34 cellular contexts compared by ENCODE assay signal in genomic region chr12:28296287-28296686, GRCh38.
DNase-seq lines count a peak whose midpoint lies in the region; ATAC-seq, FAIRE-seq and TF ChIP-seq lines count a peak whose summit lies in the region.
"Had no signal": no experiment of that assay in that cellular context is flagged by ENCODE, and none has a peak within 500 bp of the region (broad histone marks: within the 10 kb centered on the region; RNA-seq: fewer than 3 reads in every experiment).

No MANE protein-coding gene starts in this region.

- H3K14ac ChIP-seq in H9 (ENCODE audit: insufficient read depth, low read length), result no peak overlapping the region

- TF ChIP-seq CTCF in HepG2 (CRISPR knock-in tag; IDR thresholded peaks at IDR 0.05) (no peak), right lobe of liver (IDR thresholded peaks at IDR 0.05) (no peak), HEK293 (tag by site-specific recombination; IDR thresholded peaks at IDR 0.05) (no peak), H9 (conservative IDR thresholded peaks at IDR 0.05) (no peak)

- H3K56ac ChIP-seq in H9 (ENCODE audit: insufficient read length, low read depth, low read length), result no peak overlapping the region

- H2AFZ ChIP-seq in HepG2 (ENCODE audit: low read length), result no peak overlapping the region
- no peak overlapping the region for H2AFZ ChIP-seq in H9 (ENCODE audit: low read length)

- H3K9ac ChIP-seq in HepG2 (ENCODE audit: insufficient read depth, low read depth, low read length) (no peak overlapping the region), H9 (ENCODE audit: extremely low read depth, insufficient read length, low read length) (no peak overlapping the region)
- H3K9ac ChIP-seq: BLaER1; BLaER1 treated with 17β-estradiol and CSF1 and Interleukin-3, amounts not matched to agents 10 nM and 100 nM had no signal

- H3K4me2 ChIP-seq in HepG2 (ENCODE audit: low read depth, low read length), result no peak overlapping the region
- no peak overlapping the region for H3K4me2 ChIP-seq in H9 (ENCODE audit: insufficient read depth, insufficient read length, low read length)
- H3K4me2 ChIP-seq: A549; BLaER1; BLaER1 treated with 17β-estradiol and CSF1 and Interleukin-3, amounts not matched to agents 10 nM and 100 nM had no signal

- H3K23me2 ChIP-seq in H9 (ENCODE audit: insufficient read length, low read depth, low read length, poor library complexity, severe bottlenecking), result no peaks in the 10 kb centered on the region

- no peak for FAIRE-seq in HepG2 (lab: Jason Lieb, UNC)
- FAIRE-seq in G401.6 (lab: Jason Lieb, UNC), result peak; percentile 19
- FAIRE-seq: A549, D721Med had no signal

- peaks cover 0 to under 1% (median 0%) of the 10 kb centered on the region in 3 experiments; a peak in 2 of 7 replicates for H3K36me3 Mint-ChIP-seq in H9 (ENCODE audit: insufficient read depth in 1 of 3, low read depth in 3 of 3)

- no peaks in the 10 kb centered on the region; the same call in 1 of the 2 replicates for H4K20me1 ChIP-seq in HepG2 (ENCODE audit: insufficient read depth, low read length)
- H4K20me1 ChIP-seq in H9 (ENCODE audit: control insufficient read depth, insufficient read depth, insufficient read length), result no peaks in the 10 kb centered on the region
- H4K20me1 ChIP-seq: BLaER1; BLaER1 treated with 17β-estradiol and CSF1 and Interleukin-3, amounts not matched to agents 10 nM and 100 nM had no signal

- TF ChIP-seq POLR2A in HepG2 (IDR thresholded peaks at IDR 0.05; ENCODE audit: insufficient read depth in 1 of 2, low read depth in 2 of 2, low read length in 2 of 2) (no peak), right lobe of liver (IDR thresholded peaks at IDR 0.05) (no peak)

- intact Hi-C loops in HepG2 (cut with micrococcal nuclease; ENCODE audit: unreplicated experiment) (no loop called here), right lobe of liver (cut with DNase I) (no loop called here)

- H2BK120ac ChIP-seq in H9 (ENCODE audit: low read depth, low read length, poor library complexity, severe bottlenecking), result no peak overlapping the region

- POLR2A ChIA-PET in HepG2 (lab: Yijun Ruan, JAX), result no interaction called here
- POLR2A ChIA-PET in HEK293 (lab: Yijun Ruan, JAX), result no interaction called here

- H3K9me3 ChIP-seq in HepG2 (ENCODE audit: low read length) (no peaks in the 10 kb centered on the region), right lobe of liver (no peaks in the 10 kb centered on the region), HEK293 (ENCODE audit: control insufficient read depth, insufficient read depth, low read depth, low read length) (no peaks in the 10 kb centered on the region), H9 (ENCODE audit: control insufficient read depth, low read depth, low read length) (no peaks in the 10 kb centered on the region)
- H3K9me3 ChIP-seq: A549, BE2C, Caco-2 had no signal

- H2AK5ac ChIP-seq in H9 (ENCODE audit: insufficient read length, low read length), result no peak overlapping the region

- no peak overlapping the region for H3T11ph ChIP-seq in H9 (ENCODE audit: low read length)

- H3K27me3 Mint-ChIP-seq in H9 (ENCODE audit: low read depth), result no peaks in the 10 kb centered on the region
- H3K27me3 Mint-ChIP-seq: B cell; CD4-positive, alpha-beta memory T cell; CD4-positive, alpha-beta T cell; CD4-positive, CD25-positive, alpha-beta regulatory T cell; CD8-positive, alpha-beta memory T cell had no signal

- no peak for ATAC-seq in HepG2
- no peak for ATAC-seq in right lobe of liver
- ATAC-seq: A549; CD8-positive, alpha-beta T cell had no signal

- no peak for TF ChIP-seq EP300 in HepG2 (IDR thresholded peaks at IDR 0.05; ENCODE audit: low read depth in 2 of 2, low read length in 2 of 2)
- no peak for TF ChIP-seq EP300 in HepG2 (CRISPR knock-in tag; IDR thresholded peaks at IDR 0.05; ENCODE audit: borderline replicate concordance)

- no peaks in the 10 kb centered on the region for H3K79me1 ChIP-seq in H9 (ENCODE audit: insufficient read depth, low read depth, low read length, poor library complexity, severe bottlenecking)

- H3K27me3 ChIP-seq in HepG2 (ENCODE audit: control insufficient read depth in 1 of 2, insufficient read depth in 2 of 2, low read length in 2 of 2) (no peaks in the 10 kb centered on the region), right lobe of liver (no peaks in the 10 kb centered on the region), H9 (ENCODE audit: insufficient read depth, low read length) (no peaks in the 10 kb centered on the region)
- H3K27me3 ChIP-seq: BE2C; BLaER1; BLaER1 treated with 17β-estradiol and CSF1 and Interleukin-3, amounts not matched to agents 10 nM and 100 nM had no signal

- H4K91ac ChIP-seq in H9 (ENCODE audit: insufficient read length, low read depth, low read length), result no peak overlapping the region

- H3K4ac ChIP-seq in H9 (ENCODE audit: low read depth, low read length), result no peak overlapping the region

- H3K4me3 Mint-ChIP-seq in H9, result no peak overlapping the region
- H3K4me3 Mint-ChIP-seq: B cell; CD14-positive monocyte; CD4-positive, alpha-beta memory T cell; CD4-positive, alpha-beta T cell; CD4-positive, CD25-positive, alpha-beta regulatory T cell; CD8-positive, alpha-beta memory T cell; CD8-positive, alpha-beta T cell had no signal

- no peak overlapping the region for H3K18ac ChIP-seq in H9 (ENCODE audit: insufficient read length, low read depth, low read length)

- CTCF ChIA-PET in HepG2 (lab: Yijun Ruan, JAX; ENCODE audit: low intra/inter-chr PET ratio, low total read pairs) (no interaction called here), HEK293 (lab: Yijun Ruan, JAX) (no interaction called here)

- no peak overlapping the region for H3K27ac ChIP-seq in HepG2 (ENCODE audit: extremely low read length, insufficient read depth, low read length)
- H3K27ac ChIP-seq in right lobe of liver, result no peak overlapping the region
- H3K27ac ChIP-seq in HEK293 (ENCODE audit: extremely low read depth, low read depth, low read length), result no peak overlapping the region
- H3K27ac ChIP-seq in H9 (ENCODE audit: insufficient read length, low read depth, low read length), result no peak overlapping the region
- H3K27ac ChIP-seq: 22Rv1; A549; BLaER1; BLaER1 treated with 17β-estradiol and CSF1 and Interleukin-3, amounts not matched to agents 10 nM and 100 nM; C4-2B had no signal

- TF ChIP-seq RAD21 in HepG2 (CRISPR knock-in tag; IDR thresholded peaks at IDR 0.05), result no peak

- no TSS peak for BruUV-seq in HepG2 (replicated peaks; lab: Mats Ljungman, UMichigan)

- H2BK12ac ChIP-seq in H9 (ENCODE audit: insufficient read length, low read depth, low read length), result no peak overlapping the region

- H3K4me1 ChIP-seq in HepG2 (ENCODE audit: insufficient read depth, low read length), result no peaks in the 10 kb centered on the region
- H3K4me1 ChIP-seq in right lobe of liver, result peaks cover 0 to 4% (median 0%) of the 10 kb centered on the region in 4 donors
- no peaks in the 10 kb centered on the region for H3K4me1 ChIP-seq in HEK293 (ENCODE audit: control insufficient read depth, insufficient read depth, low read length)
- H3K4me1 ChIP-seq in H9 (ENCODE audit: insufficient read depth, low read length), result no peaks in the 10 kb centered on the region
- H3K4me1 ChIP-seq: A549, BE2C, Caco-2 had no signal

- H3K4me3 ChIP-seq in HepG2 (replicated peaks in 1 of 3; ENCODE audit: insufficient read depth in 1 of 3, low read depth in 2 of 3, low read length in 3 of 3) (no peak overlapping the region), right lobe of liver (no peak overlapping the region), HEK293 (ENCODE audit: low read depth, low read length) (no peak overlapping the region)
- H3K4me3 ChIP-seq: A549; BLaER1; BLaER1 treated with 17β-estradiol and CSF1 and Interleukin-3, amounts not matched to agents 10 nM and 100 nM had no signal

- no peak overlapping the region for H3K23ac ChIP-seq in H9 (ENCODE audit: insufficient read length, low read depth, low read length)

- 97% methylated on average over 2 of the region's 2 CpGs for WGBS in HepG2 (ENCODE audit: low lambda C conversion rate)
- 94% methylated on average over 2 of the region's 2 CpGs for WGBS in right lobe of liver (ENCODE audit: insufficient coverage, low coverage, low lambda C conversion rate, missing lambda C conversion rate)
- WGBS in H9 (ENCODE audit: extremely low coverage, insufficient read length, low lambda C conversion rate), result no CpG with 5 or more reads among the region's 2 CpGs

- in situ Hi-C loops in HepG2 (cut with HindIII; ENCODE audit: extremely low pct_ligation_motif_present, low pct_unique_long_range_greater_than_20kb), result no loop called here

- H2BK15ac ChIP-seq in H9 (ENCODE audit: low read depth, low read length), result no peak overlapping the region

- H3K79me2 ChIP-seq in HepG2 (ENCODE audit: insufficient read depth, low read length) (no peaks in the 10 kb centered on the region), H9 (ENCODE audit: insufficient read depth, low read length) (0 out of 2 replicates have a peak, but pooled peaks cover 1% of the 10 kb centered on the region)

- H3K4me1 Mint-ChIP-seq in H9, result peaks cover 14 to 17% of the 10 kb centered on the region in 2 experiments

- H2BK20ac ChIP-seq in H9 (ENCODE audit: low read depth, low read length, poor library complexity, severe bottlenecking), result no peak overlapping the region

- no peak overlapping the region for H3K27ac Mint-ChIP-seq in H9
- H3K27ac Mint-ChIP-seq: B cell; CD14-positive monocyte; CD4-positive, alpha-beta memory T cell; CD4-positive, alpha-beta T cell; CD4-positive, CD25-positive, alpha-beta regulatory T cell; CD8-positive, alpha-beta memory T cell; CD8-positive, alpha-beta T cell had no signal

- no peak overlapping the region for H4K5ac ChIP-seq in H9 (ENCODE audit: insufficient read length, low read depth, low read length)

- DNase-seq in HepG2 (ENCODE audit: low spot score), result no peak
- no peak for DNase-seq in right lobe of liver
- no peak for DNase-seq in H9
- no peak for DNase-seq in foreskin melanocyte
- DNase-seq: 8988T; ACHN; AML-193; BE2C; C1 segment of cervical spinal cord; Caco-2; Calu3; CD4-positive, alpha-beta memory T cell; CD4-positive, alpha-beta T cell; CD4-positive, CD25-positive, alpha-beta regulatory T cell; CD8-positive, alpha-beta memory T cell; CD8-positive, alpha-beta T cell; COR-L47; DMS 273 treated with DMSO at 0.1 percent for 48 hours; DMS153; DMS53; DMS79; DMS79 treated with DMSO at 0.1 percent for 48 hours; DND-41; EL had no signal

- H3K36me3 ChIP-seq in HepG2 (replicated peaks in 1 of 2; ENCODE audit: control insufficient read depth in 1 of 2, insufficient read depth in 2 of 2, low read length in 2 of 2) (no peaks in the 10 kb centered on the region; a peak in 1 of 5 replicates), right lobe of liver (no peaks in the 10 kb centered on the region), HEK293 (ENCODE audit: control insufficient read depth in 2 of 2, insufficient read depth in 1 of 2, low read length in 2 of 2) (no peaks in the 10 kb centered on the region)
- H3K36me3 ChIP-seq: BE2C had no signal

- H3K9me3 Mint-ChIP-seq in H9, result no peaks in the 10 kb centered on the region

- H2BK5ac ChIP-seq in H9 (ENCODE audit: insufficient read length, low read length), result no peak overlapping the region

- no peak overlapping the region for H4K8ac ChIP-seq in H9 (replicated peaks; ENCODE audit: insufficient read length, low read depth, low read length)

TF ChIP-seq in HepG2, 621 proteins besides CTCF, POLR2A, EP300 and RAD21 (continues in another document):
- peak; percentile 66 for TF ChIP-seq ATF7 (IDR thresholded peaks at IDR 0.05)
- TF ChIP-seq ATF7 (CRISPR knock-in tag; IDR thresholded peaks at IDR 0.05), result no peak

Comparison
In these comparisons a context has a peak if more than half of its experiments do, and no peak if none do; other contexts are left out.
1. Of the 63 proteins assayed by ChIP-seq in both HepG2 and HEK293: peak only in HepG2: none; only in HEK293: ATF2; in both: none; in neither: 62.